ENCODE assay signal across 8 cellular contexts in genomic region chr9:27711241-27711640, GRCh38.
"Had no signal": no experiment of that assay in that cellular context is flagged by ENCODE, and none has a peak within 500 bp of the region (broad histone marks: within the 10 kb centered on the region; RNA-seq: fewer than 3 reads in every experiment).

No MANE protein-coding gene starts in this region.

- H3K4me1 Mint-ChIP-seq: IgD-negative memory B cell had no signal

- ATAC-seq: HepG2, K562 had no signal

- DNase-seq: IMR-90, KBM-7, KG1 had no signal

- H3K27ac ChIP-seq: HL-60 had no signal

- FAIRE-seq: HepG2, HTR-8/SVneo, K562 had no signal

- H3K4me3 Mint-ChIP-seq: IgD-negative memory B cell had no signal

- H3K27ac Mint-ChIP-seq: IgD-negative memory B cell had no signal

- H3K4me3 ChIP-seq: K562 had no signal

- H3K36me3 Mint-ChIP-seq: IgD-negative memory B cell had no signal
